17 cellular contexts compared by ENCODE assay signal in the genomic region with DNA sequence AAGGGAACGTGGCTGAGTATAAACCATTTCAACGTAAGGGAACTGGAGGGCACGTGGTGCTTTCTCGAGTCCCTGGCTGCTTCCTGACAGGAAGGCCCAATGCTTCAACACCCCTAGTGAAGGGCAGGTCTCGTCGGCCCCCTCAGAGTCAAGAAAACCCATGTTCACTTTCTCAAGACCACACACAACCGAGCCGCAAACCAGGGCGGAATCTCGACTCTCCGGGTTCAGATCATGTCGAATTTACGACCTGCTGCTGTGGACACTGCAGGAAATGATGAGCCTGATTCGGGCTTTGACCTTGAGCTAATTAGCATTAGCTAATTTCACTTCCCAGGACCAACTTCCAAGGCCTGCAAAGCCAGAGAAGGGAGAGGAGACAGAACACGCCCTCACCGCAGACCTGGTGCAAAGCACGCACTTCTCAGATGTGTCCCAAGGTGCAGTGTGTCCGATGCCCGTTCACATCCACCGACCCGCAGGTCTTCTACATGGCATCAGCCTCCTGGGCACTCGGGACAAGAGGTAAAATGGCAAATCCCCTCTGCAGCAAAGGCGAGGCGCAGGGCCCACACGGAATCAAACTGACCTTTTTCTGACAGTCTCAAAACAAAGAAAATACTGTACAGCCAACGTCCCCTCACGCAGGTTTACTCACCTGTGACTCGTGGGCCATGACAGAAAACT.
DNase-seq lines count a peak whose midpoint lies in the region; FAIRE-seq and TF ChIP-seq lines count a peak whose summit lies in the region.
"Had no signal": no experiment of that assay in that cellular context is flagged by ENCODE, and none has a peak within 500 bp of the region (broad histone marks: within the 10 kb centered on the region; RNA-seq: fewer than 3 reads in every experiment).

No MANE protein-coding gene starts in this region.

- H3K27ac Mint-ChIP-seq in astrocyte (ENCODE audit: unreplicated experiment) (no peak overlapping the region), progenitor cell of endocrine pancreas (peak overlapping the region; percentile 29)
- H3K27ac Mint-ChIP-seq: CD8-positive, alpha-beta memory T cell had no signal

- H3K4me1 ChIP-seq in left ventricle myocardium inferior: peaks cover 49% of the 10 kb centered on the region
- peaks cover 32% of the 10 kb centered on the region for H3K4me1 ChIP-seq in astrocyte (ENCODE audit: insufficient read depth, low read length)
- peaks cover 8 to 58% (median 35%) of the 10 kb centered on the region in 5 donors for H3K4me1 ChIP-seq in subcutaneous abdominal adipose tissue (ENCODE audit: control insufficient read depth in 5 of 5, insufficient read depth in 5 of 5, low read length in 5 of 5)
- no peaks in the 10 kb centered on the region for H3K4me1 ChIP-seq in spleen
- H3K4me1 ChIP-seq: Caco-2, HAP-1 had no signal

- 81 to 87% (median 83%) methylated on average over 25 to 28 of the region's 28 CpGs for WGBS in spleen, 5 donors

- DNase-seq in cardiac septum (ENCODE audit: low spot score) (peak; percentile 35), left ventricle myocardium inferior (no peak), astrocyte (ENCODE audit: low read depth) (no peak), progenitor cell of endocrine pancreas (ENCODE audit: low spot score, unreplicated experiment) (no peak), spleen (no peak), GM19240 (ENCODE audit: insufficient read length, low spot score) (no peak), amygdala (lab: John Stamatoyannopoulos, UW) (no peak)
- DNase-seq: Caco-2; CD8-positive, alpha-beta memory T cell; DND-41; GDM1 had no signal

- no peak overlapping the region for H2AFZ ChIP-seq in astrocyte (ENCODE audit: low read depth, low read length)

- H3K36me3 ChIP-seq in left ventricle myocardium inferior: no peaks in the 10 kb centered on the region
- H3K36me3 ChIP-seq in astrocyte (ENCODE audit: insufficient read depth, low read length): no peaks in the 10 kb centered on the region
- H3K36me3 ChIP-seq in subcutaneous abdominal adipose tissue (ENCODE audit: control insufficient read depth in 5 of 5, insufficient read depth in 5 of 5, low read length in 5 of 5): no peaks in the 10 kb centered on the region
- H3K36me3 ChIP-seq in spleen: no peaks in the 10 kb centered on the region
- H3K36me3 ChIP-seq: HAP-1 had no signal

- no peak for TF ChIP-seq POLR2A in spleen (IDR thresholded peaks at IDR 0.05)

- H3K4me3 ChIP-seq in left ventricle myocardium inferior: no peak overlapping the region
- H3K4me3 ChIP-seq in astrocyte (ENCODE audit: insufficient read depth, low read depth, low read length): no peak overlapping the region
- no peak overlapping the region for H3K4me3 ChIP-seq in subcutaneous abdominal adipose tissue (ENCODE audit: low read depth in 1 of 5, low read length in 5 of 5)
- H3K4me3 ChIP-seq in spleen: no peak overlapping the region
- H3K4me3 ChIP-seq: HAP-1 had no signal

- H3K27me3 Mint-ChIP-seq in astrocyte (ENCODE audit: low read depth, unreplicated experiment) (no peaks in the 10 kb centered on the region), progenitor cell of endocrine pancreas (no peaks in the 10 kb centered on the region)

- H3K4me1 Mint-ChIP-seq in astrocyte (ENCODE audit: low read depth, unreplicated experiment) (peaks cover 43% of the 10 kb centered on the region), progenitor cell of endocrine pancreas (ENCODE audit: low read depth) (peaks cover 11% of the 10 kb centered on the region)
- H3K4me1 Mint-ChIP-seq: CD8-positive, alpha-beta memory T cell had no signal

- H4K20me1 ChIP-seq in astrocyte (ENCODE audit: insufficient read depth, low read length): peaks cover 9% of the 10 kb centered on the region

- no peak for FAIRE-seq in astrocyte (lab: Jason Lieb, UNC)
- FAIRE-seq: GM12892, GM19239 had no signal

- H3K4me3 Mint-ChIP-seq in astrocyte (ENCODE audit: unreplicated experiment) (no peak overlapping the region), progenitor cell of endocrine pancreas (ENCODE audit: low read depth) (no peak overlapping the region)
- H3K4me3 Mint-ChIP-seq: CD8-positive, alpha-beta memory T cell had no signal

- H3K9ac ChIP-seq in astrocyte (ENCODE audit: low read length) (no peak overlapping the region), subcutaneous abdominal adipose tissue (ENCODE audit: low read length in 5 of 5) (no peak overlapping the region)

- H3K27me3 ChIP-seq in left ventricle myocardium inferior (ENCODE audit: low read depth) (no peaks in the 10 kb centered on the region), astrocyte (ENCODE audit: insufficient read depth, low read length) (no peaks in the 10 kb centered on the region), subcutaneous abdominal adipose tissue (ENCODE audit: control insufficient read depth in 5 of 5, insufficient read depth in 4 of 5, low read length in 5 of 5) (no peaks in the 10 kb centered on the region), spleen (replicated peaks in 1 of 7) (peaks cover 0 to 3% (median 0%) of the 10 kb centered on the region in 7 donors)

- H3K9me3 ChIP-seq in left ventricle myocardium inferior (replicated peaks) (no peaks in the 10 kb centered on the region), astrocyte (ENCODE audit: insufficient read depth, low read depth, low read length) (no peaks in the 10 kb centered on the region), subcutaneous abdominal adipose tissue (ENCODE audit: control insufficient read depth in 5 of 5, low read length in 5 of 5) (no peaks in the 10 kb centered on the region), spleen (no peaks in the 10 kb centered on the region)
- H3K9me3 ChIP-seq: Caco-2, HAP-1 had no signal

- peaks cover 93% of the 10 kb centered on the region for H3K79me2 ChIP-seq in astrocyte (ENCODE audit: insufficient read depth, low read length)

- H3K9me3 Mint-ChIP-seq in astrocyte (ENCODE audit: unreplicated experiment): no peaks in the 10 kb centered on the region
- H3K9me3 Mint-ChIP-seq in progenitor cell of endocrine pancreas (ENCODE audit: low read depth): no peaks in the 10 kb centered on the region
- H3K9me3 Mint-ChIP-seq: CD8-positive, alpha-beta memory T cell had no signal

- no peak overlapping the region for H3K4me2 ChIP-seq in astrocyte (ENCODE audit: low read length)

- H3K27ac ChIP-seq in left ventricle myocardium inferior (replicated peaks) (no peak overlapping the region), astrocyte (ENCODE audit: low read depth, low read length) (peak overlapping the region; percentile 67), subcutaneous abdominal adipose tissue (ENCODE audit: low read depth, low read length) (peak overlapping the region; percentile 18), spleen (no peak overlapping the region)
- H3K27ac ChIP-seq: 22Rv1, HL-60 had no signal

- H3K36me3 Mint-ChIP-seq in astrocyte (ENCODE audit: low read depth, unreplicated experiment) (peaks cover 13% of the 10 kb centered on the region), progenitor cell of endocrine pancreas (ENCODE audit: insufficient read depth) (peaks cover 3% of the 10 kb centered on the region)
- H3K36me3 Mint-ChIP-seq: CD8-positive, alpha-beta memory T cell had no signal

- TF ChIP-seq CTCF in left ventricle myocardium inferior (IDR thresholded peaks at IDR 0.05; ENCODE audit: borderline replicate concordance) (no peak), astrocyte (IDR thresholded peaks at IDR 0.05; ENCODE audit: insufficient read depth, low read depth, low read length) (no peak), progenitor cell of endocrine pancreas (IDR thresholded peaks at IDR 0.05; ENCODE audit: unreplicated experiment) (no peak), spleen (IDR thresholded peaks at IDR 0.05 in 8 of 11, conservative IDR thresholded peaks at IDR 0.05 in 3 of 11) (no peak)

- intact Hi-C loops in cardiac septum (cut with DNase I) (loop anchor here (1.0 kb wide), 1 partner anchor 31 kb away; no protein-coding TSS in a partner anchor), left ventricle myocardium inferior (cut with micrococcal nuclease) (no loop called here), spleen (cut with DNase I; ENCODE audit: low total_unique reads) (no loop called here)

Comparison
In these comparisons a context has a peak if more than half of its experiments do, and no peak if none do; other contexts are left out.
1. H3K27ac ChIP-seq: peak in astrocyte (single experiment) and subcutaneous abdominal adipose tissue (single experiment); none in left ventricle myocardium inferior (single experiment) and spleen (0 of 8).